Comparison of ENCODE assay signal across 14 cellular contexts in genomic region chr20:25252226-25252625, GRCh38. TPM values are rescaled to one million over a fixed set of nuclear protein-coding genes. Genes with fewer than 3 reads are reported as not detected.
DNase-seq lines count a peak whose midpoint lies in the region; TF ChIP-seq lines count a peak whose summit lies in the region.
"Had no signal": no experiment of that assay in that cellular context is flagged by ENCODE, and none has a peak within 500 bp of the region (broad histone marks: within the 10 kb centered on the region; RNA-seq: fewer than 3 reads in every experiment).

No MANE protein-coding gene starts in this region.

- peaks cover 73 to 90% (median 81%) of the 10 kb centered on the region in 4 donors for H3K4me1 ChIP-seq in esophagus muscularis mucosa
- peaks cover 17% of the 10 kb centered on the region for H3K4me1 ChIP-seq in CD8-positive, alpha-beta memory T cell (ENCODE audit: insufficient read depth, low read length)

- no peaks in the 10 kb centered on the region for H3K27me3 Mint-ChIP-seq in osteocyte (ENCODE audit: unreplicated experiment)
- no peaks in the 10 kb centered on the region for H3K27me3 Mint-ChIP-seq in CD8-positive, alpha-beta memory T cell

- peak overlapping the region; percentile 94 for H3K4me3 Mint-ChIP-seq in osteocyte (ENCODE audit: unreplicated experiment)
- peak overlapping the region in 1 of 7 donors; percentile 16 for H3K4me3 Mint-ChIP-seq in CD8-positive, alpha-beta memory T cell
- H3K4me3 Mint-ChIP-seq: activated T-cell treated with anti-CD3 and anti-CD28 coated beads, Interleukin-2, amount 50 U/mL, for 4 hours; GM23338 had no signal

- 66% methylated on average over 6 of the region's 6 CpGs for WGBS in esophagus muscularis mucosa

- TF ChIP-seq EP300 in esophagus muscularis mucosa (IDR thresholded peaks at IDR 0.05), result no peak

- POLR2A ChIA-PET in CD8-positive, alpha-beta memory T cell (lab: Charles Lee), result no interaction called here

- peak overlapping the region; percentile 6; the same call in 1 of the 2 replicates for H3K27ac ChIP-seq in C4-2B
- H3K27ac ChIP-seq in esophagus muscularis mucosa (replicated peaks in 1 of 4), result peak overlapping the region; percentile 96 to 99 (median 98)
- H3K27ac ChIP-seq in CD8-positive, alpha-beta memory T cell (ENCODE audit: low read depth, low read length), result no peak overlapping the region
- H3K27ac ChIP-seq: HL-60 had no signal

- peak overlapping the region; percentile 69 for H3K27ac Mint-ChIP-seq in osteocyte (ENCODE audit: unreplicated experiment)
- peak overlapping the region in 1 of 8 donors; percentile 17 for H3K27ac Mint-ChIP-seq in CD8-positive, alpha-beta memory T cell

- CTCF ChIA-PET in CD8-positive, alpha-beta memory T cell (lab: Charles Lee), result no interaction called here

- H3K9me3 Mint-ChIP-seq in osteocyte (ENCODE audit: unreplicated experiment), result no peaks in the 10 kb centered on the region
- H3K9me3 Mint-ChIP-seq in CD8-positive, alpha-beta memory T cell, result no peaks in the 10 kb centered on the region
- H3K9me3 Mint-ChIP-seq: activated T-cell treated with anti-CD3 and anti-CD28 coated beads, Interleukin-2, amount 50 U/mL, for 4 hours; GM23338 had no signal

- no peak for TF ChIP-seq CTCF in C4-2B (conservative IDR thresholded peaks at IDR 0.05)
- no peak for TF ChIP-seq CTCF in esophagus muscularis mucosa (IDR thresholded peaks at IDR 0.05)
- TF ChIP-seq CTCF in osteocyte (IDR thresholded peaks at IDR 0.05), result no peak

- intact Hi-C loops in esophagus muscularis mucosa (cut with DNase I), result no loop called here

- DNase-seq in NCI-H69 (lab: John Stamatoyannopoulos, UW), result peak; percentile 58
- no peak for DNase-seq in esophagus muscularis mucosa (ENCODE audit: extremely low spot score)
- DNase-seq in osteocyte (ENCODE audit: extremely low spot score, unreplicated experiment), result no peak
- DNase-seq in CD8-positive, alpha-beta memory T cell, result no peak
- DNase-seq in NCI-H748 (lab: John Stamatoyannopoulos, UW; ENCODE audit: unreplicated experiment), result no peak
- DNase-seq in activated effector memory CD4-positive, alpha-beta T cell treated with Interleukin-2 at 50 U/mL for 16 hours, result no peak
- no peak for DNase-seq in activated CD4-positive, alpha-beta T cell treated with anti-CD3 and anti-CD28 coated beads for 48 hours
- DNase-seq: activated T-cell treated with anti-CD3 and anti-CD28 coated beads, Interleukin-2, amount 50 U/mL, for 4 hours; NCI-H2107; occipital lobe; stimulated activated CD4-positive, alpha-beta T cell treated with anti-CD3 and anti-CD28 coated beads, Interleukin-15, amount 100 ng/mL, for 24 hours had no signal

- peaks cover 67% of the 10 kb centered on the region for H3K4me1 Mint-ChIP-seq in osteocyte (ENCODE audit: unreplicated experiment)
- peaks cover 32 to 59% (median 51%) of the 10 kb centered on the region in 3 donors for H3K4me1 Mint-ChIP-seq in CD8-positive, alpha-beta memory T cell

- H3K36me3 Mint-ChIP-seq in osteocyte (ENCODE audit: unreplicated experiment), result peaks cover 24% of the 10 kb centered on the region
- peaks cover 0 to 17% (median 4%) of the 10 kb centered on the region in 3 donors for H3K36me3 Mint-ChIP-seq in CD8-positive, alpha-beta memory T cell

- TF ChIP-seq POLR2A in esophagus muscularis mucosa (IDR thresholded peaks at IDR 0.05; ENCODE audit: low read depth), result no peak

- peaks cover 0 to 15% (median 5%) of the 10 kb centered on the region in 4 donors for H3K36me3 ChIP-seq in esophagus muscularis mucosa
- H3K36me3 ChIP-seq in CD8-positive, alpha-beta memory T cell (ENCODE audit: insufficient read depth, low read length), result no peaks in the 10 kb centered on the region

- no peaks in the 10 kb centered on the region for H3K27me3 ChIP-seq in esophagus muscularis mucosa
- H3K27me3 ChIP-seq in CD8-positive, alpha-beta memory T cell (ENCODE audit: insufficient read depth, low read length, poor library complexity, severe bottlenecking), result no peaks in the 10 kb centered on the region

- H3K4me3 ChIP-seq in esophagus muscularis mucosa, result peak overlapping the region; percentile 27 to 98 (median 96)
- H3K4me3 ChIP-seq in CD8-positive, alpha-beta memory T cell (ENCODE audit: low read length), result no peak overlapping the region
- H3K4me3 ChIP-seq: GM23338 had no signal

- no peaks in the 10 kb centered on the region for H3K9me3 ChIP-seq in esophagus muscularis mucosa
- no peaks in the 10 kb centered on the region for H3K9me3 ChIP-seq in CD8-positive, alpha-beta memory T cell (ENCODE audit: low read length)

RNA-seq across cellular contexts. Expression of gene PYGB, which starts 4.3 kb away (rescaled TPM):
- total RNA-seq in esophagus muscularis mucosa (100 to 1,000 TPM; 398 to 632 (median 462) TPM), osteocyte (234 and 251 TPM in 2 replicates)
- 10 to 100 TPM; 32.5 to 35.7 TPM for total RNA-seq in CD8-positive, alpha-beta memory T cell
- 35.6 TPM for polyA plus RNA-seq in CD8-positive, alpha-beta memory T cell

RNA-seq across cellular contexts. Expression of gene ENTPD6, which starts 56.7 kb away (rescaled TPM):
- 10 to 100 TPM; 39.0 to 44.1 (median 43.5) TPM for total RNA-seq in esophagus muscularis mucosa
- 62.0 and 62.5 TPM in 2 replicates for total RNA-seq in osteocyte
- total RNA-seq in CD8-positive, alpha-beta memory T cell, result 10 to 100 TPM; 44.2 to 47.0 TPM
- 36.2 TPM for polyA plus RNA-seq in CD8-positive, alpha-beta memory T cell
